In genomic region chr11:13561860-13562259, GRCh38 we compare ENCODE assay signal across 28 cellular contexts.
"Had no signal": no experiment of that assay in that cellular context is flagged by ENCODE, and none has a peak within 500 bp of the region (broad histone marks: within the 10 kb centered on the region; RNA-seq: fewer than 3 reads in every experiment).

No MANE protein-coding gene starts in this region.

- H3K4me1 Mint-ChIP-seq: memory B cell; nephron; stimulated activated memory B cell treated with anti-CD40 and anti-IgM and Interleukin-4, amounts not matched to agents 10 μg/mL and 1 μg/mL and 100 μg/mL, for 72 hours had no signal

- H2AFZ ChIP-seq: neural progenitor cell, parathyroid adenoma had no signal

- H3K4me1 ChIP-seq: esophagus muscularis mucosa, foreskin keratinocyte, gastroesophageal sphincter, heart right ventricle, neural progenitor cell, sigmoid colon, testis, tibial artery, upper lobe of left lung had no signal

- DNase-seq: dermis blood vessel endothelial cell; effector memory CD4-positive, alpha-beta T cell; foreskin keratinocyte; glutamatergic neuron; heart right ventricle; hippocampal formation; sigmoid colon; stimulated activated CD4-positive, alpha-beta T cell treated with anti-CD3 and anti-CD28 coated beads, Interleukin-2, amount 100 ng/mL, for 24 hours; stimulated activated CD4-positive, alpha-beta T cell treated with anti-CD3 and anti-CD28 coated beads, Interleukin-4, amount 100 ng/mL, for 24 hours; stimulated activated naive CD8-positive, alpha-beta T cell treated with anti-CD3 and anti-CD28 coated beads, Interleukin-15, Interleukin-2, amounts not matched to agents 100 U/mL and 50 U/mL, for 24 hours; substantia nigra; testis; tibial artery; upper lobe of left lung had no signal

- ATAC-seq: foreskin keratinocyte; gastroesophageal sphincter; heart right ventricle; left lobe of liver; stimulated activated memory B cell treated with anti-CD40 and anti-IgM and Interleukin-4, amounts not matched to agents 10 μg/mL and 1 μg/mL and 100 μg/mL, for 72 hours; stimulated activated naive CD8-positive, alpha-beta T cell treated with anti-CD3 and anti-CD28 coated beads, Interleukin-15, Interleukin-2, amounts not matched to agents 100 U/mL and 50 U/mL, for 24 hours had no signal

- H3K4me2 ChIP-seq: neural progenitor cell had no signal

- H3K27me3 ChIP-seq: esophagus muscularis mucosa, foreskin keratinocyte, gastroesophageal sphincter, neural progenitor cell, sigmoid colon, testis, tibial artery, upper lobe of left lung had no signal

- H3K4me3 Mint-ChIP-seq: memory B cell; nephron; neural progenitor cell; stimulated activated memory B cell treated with anti-CD40 and anti-IgM and Interleukin-4, amounts not matched to agents 10 μg/mL and 1 μg/mL and 100 μg/mL, for 72 hours had no signal

- H3K27me3 Mint-ChIP-seq: progenitor cell of endocrine pancreas had no signal

- H3K27ac Mint-ChIP-seq: memory B cell; nephron; neural progenitor cell; progenitor cell of endocrine pancreas; stimulated activated memory B cell treated with anti-CD40 and anti-IgM and Interleukin-4, amounts not matched to agents 10 μg/mL and 1 μg/mL and 100 μg/mL, for 72 hours had no signal

- H3K79me2 ChIP-seq: parathyroid adenoma had no signal

- H3K9me3 ChIP-seq: esophagus muscularis mucosa, sigmoid colon, testis, tibial artery, upper lobe of left lung had no signal

- H3K36me3 Mint-ChIP-seq: neural progenitor cell; stimulated activated memory B cell treated with anti-CD40 and anti-IgM and Interleukin-4, amounts not matched to agents 10 μg/mL and 1 μg/mL and 100 μg/mL, for 72 hours had no signal

- H3K27ac ChIP-seq: coronary artery, epithelial cell of prostate, esophagus muscularis mucosa, foreskin keratinocyte, gastroesophageal sphincter, heart right ventricle, neural progenitor cell, parathyroid adenoma, sigmoid colon, testis, tibial artery, upper lobe of left lung had no signal

- H3K9ac ChIP-seq: neural progenitor cell, parathyroid adenoma had no signal

- FAIRE-seq: keratinocyte, urothelium cell line had no signal

- H3K4me3 ChIP-seq: coronary artery, esophagus muscularis mucosa, gastroesophageal sphincter, heart right ventricle, lung, neural progenitor cell, sigmoid colon, testis, tibial artery, upper lobe of left lung had no signal

- H3K36me3 ChIP-seq: esophagus muscularis mucosa, gastroesophageal sphincter, heart right ventricle, neural progenitor cell, sigmoid colon, tibial artery, upper lobe of left lung had no signal
